In the genomic region with DNA sequence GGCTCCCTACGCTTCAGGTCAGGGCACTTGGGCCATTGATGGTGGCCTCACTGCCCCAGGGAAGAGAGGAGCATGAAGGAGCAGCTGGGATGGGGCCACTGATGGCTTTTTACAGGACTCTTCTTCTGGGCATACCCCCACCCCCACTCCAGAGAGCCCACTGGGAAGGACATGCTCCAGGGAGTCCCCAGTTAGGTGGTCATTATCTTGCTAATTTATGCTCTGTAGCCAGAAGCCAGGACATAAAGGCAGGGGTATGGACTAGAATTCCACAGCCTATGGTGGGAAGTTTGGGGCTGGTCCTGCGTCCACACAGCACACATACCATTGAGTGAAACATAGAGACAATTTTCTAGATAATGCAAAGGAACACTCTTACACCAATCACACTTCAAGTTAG, we compare ENCODE assay signal across 30 cellular contexts. TPM values are rescaled to one million over a fixed set of nuclear protein-coding genes. Genes with fewer than 3 reads are reported as not detected.
"Had no signal": no experiment of that assay in that cellular context is flagged by ENCODE, and none has a peak within 500 bp of the region (broad histone marks: within the 10 kb centered on the region; RNA-seq: fewer than 3 reads in every experiment).

No MANE protein-coding gene starts in this region.

- H3K4me1 Mint-ChIP-seq: activated CD4-positive, alpha-beta memory T cell treated with anti-CD3 and anti-CD28 coated beads, Interleukin-2, amount 10 ng/mL, durations not matched to agents 7 days and 5 days; activated CD4-positive, alpha-beta T cell treated with anti-CD3 and anti-CD28 coated beads, Interleukin-2, amount 10 ng/mL, durations not matched to agents 7 days and 5 days; activated naive CD4-positive, alpha-beta T cell treated with anti-CD3 and anti-CD28 coated beads, Interleukin-2, amount 10 ng/mL, durations not matched to agents 7 days and 5 days had no signal

- DNase-seq: activated CD4-positive, alpha-beta memory T cell treated with anti-CD3 and anti-CD28 coated beads, Interleukin-2, amount 10 ng/mL, durations not matched to agents 7 days and 5 days; activated CD4-positive, alpha-beta T cell treated with anti-CD3 and anti-CD28 coated beads for 1 hour; activated CD4-positive, alpha-beta T cell treated with anti-CD3 and anti-CD28 coated beads for 4 hours; activated CD4-positive, alpha-beta T cell treated with anti-CD3 and anti-CD28 coated beads, Interleukin-2, amount 10 ng/mL, durations not matched to agents 7 days and 5 days; activated CD4-positive, alpha-beta T cell treated with anti-CD3 and anti-CD28 coated beads, Interleukin-2, amount 50 U/mL, for 4 hours; activated CD8-positive, alpha-beta memory T cell treated with anti-CD3 and anti-CD28 coated beads, Interleukin-2, amount 50 U/mL, for 48 hours; activated gamma-delta T cell; activated naive CD4-positive, alpha-beta T cell; activated naive CD4-positive, alpha-beta T cell treated with anti-CD3 and anti-CD28 coated beads, Interleukin-2, amount 10 ng/mL, durations not matched to agents 7 days and 5 days; activated T-cell treated with anti-CD3 and anti-CD28 coated beads for 4 hours; activated T-cell treated with anti-CD3 and anti-CD28 coated beads, Interleukin-2, amount 50 U/mL, for 24 hours; activated T-cell treated with anti-CD3 and anti-CD28 coated beads, Interleukin-2, amount 50 U/mL, for 72 hours; amniotic stem cell; anterior cingulate cortex; brain microvascular endothelial cell; cortex of kidney; dermis blood vessel endothelial cell; effector CD8-positive, alpha-beta T cell; esophagus squamous epithelium; foreskin melanocyte; T-helper 2 cell had no signal

- H3K9me3 ChIP-seq: esophagus squamous epithelium, gastroesophageal sphincter had no signal

- H3K4me1 ChIP-seq: esophagus squamous epithelium had no signal

- H3K27ac ChIP-seq: brain microvascular endothelial cell, epithelial cell of prostate, esophagus squamous epithelium, gastroesophageal sphincter had no signal

- H3K4me3 Mint-ChIP-seq: activated CD4-positive, alpha-beta memory T cell treated with anti-CD3 and anti-CD28 coated beads, Interleukin-2, amount 10 ng/mL, durations not matched to agents 7 days and 5 days; activated CD4-positive, alpha-beta T cell treated with anti-CD3 and anti-CD28 coated beads, Interleukin-2, amount 10 ng/mL, durations not matched to agents 7 days and 5 days; activated naive CD4-positive, alpha-beta T cell treated with anti-CD3 and anti-CD28 coated beads, Interleukin-2, amount 10 ng/mL, durations not matched to agents 7 days and 5 days; activated T-cell treated with anti-CD3 and anti-CD28 coated beads, Interleukin-2, amount 50 U/mL, for 24 hours; activated T-cell treated with anti-CD3 and anti-CD28 coated beads, Interleukin-2, amount 50 U/mL, for 72 hours had no signal

- H3K9me3 Mint-ChIP-seq: activated CD4-positive, alpha-beta memory T cell treated with anti-CD3 and anti-CD28 coated beads, Interleukin-2, amount 10 ng/mL, durations not matched to agents 7 days and 5 days; activated CD4-positive, alpha-beta T cell treated with anti-CD3 and anti-CD28 coated beads, Interleukin-2, amount 10 ng/mL, durations not matched to agents 7 days and 5 days; activated naive CD4-positive, alpha-beta T cell treated with anti-CD3 and anti-CD28 coated beads, Interleukin-2, amount 10 ng/mL, durations not matched to agents 7 days and 5 days; activated naive CD4-positive, alpha-beta T cell treated with anti-CD3 and anti-CD28 coated beads, Interleukin-2, amount 50 U/mL, for 72 hours; activated T-cell treated with anti-CD3 and anti-CD28 coated beads, Interleukin-2, amount 50 U/mL, for 24 hours; activated T-cell treated with anti-CD3 and anti-CD28 coated beads, Interleukin-2, amount 50 U/mL, for 72 hours had no signal

- H3K36me3 ChIP-seq: brain microvascular endothelial cell, esophagus squamous epithelium, gastroesophageal sphincter had no signal

- H3K4me3 ChIP-seq: esophagus squamous epithelium, gastroesophageal sphincter had no signal

- H3K27ac Mint-ChIP-seq: activated CD4-positive, alpha-beta memory T cell treated with anti-CD3 and anti-CD28 coated beads, Interleukin-2, amount 10 ng/mL, durations not matched to agents 7 days and 5 days; activated CD4-positive, alpha-beta T cell treated with anti-CD3 and anti-CD28 coated beads, Interleukin-2, amount 10 ng/mL, durations not matched to agents 7 days and 5 days; activated naive CD4-positive, alpha-beta T cell treated with anti-CD3 and anti-CD28 coated beads, Interleukin-2, amount 10 ng/mL, durations not matched to agents 7 days and 5 days; activated naive CD4-positive, alpha-beta T cell treated with anti-CD3 and anti-CD28 coated beads, Interleukin-2, amount 50 U/mL, for 72 hours; activated T-cell treated with anti-CD3 and anti-CD28 coated beads, Interleukin-2, amount 50 U/mL, for 24 hours; activated T-cell treated with anti-CD3 and anti-CD28 coated beads, Interleukin-2, amount 50 U/mL, for 72 hours had no signal

- H3K36me3 Mint-ChIP-seq: activated naive CD4-positive, alpha-beta T cell treated with anti-CD3 and anti-CD28 coated beads, Interleukin-2, amount 10 ng/mL, durations not matched to agents 7 days and 5 days had no signal

RNA-seq across cellular contexts. Expression of gene GRIK3, which starts 8.8 kb away (rescaled TPM):
- total RNA-seq: activated CD4-positive, alpha-beta memory T cell treated with anti-CD3 and anti-CD28 coated beads, Interleukin-2, amount 10 ng/mL, durations not matched to agents 7 days and 5 days; activated CD4-positive, alpha-beta T cell treated with anti-CD3 and anti-CD28 coated beads, Interleukin-2, amount 10 ng/mL, durations not matched to agents 7 days and 5 days; activated naive CD4-positive, alpha-beta T cell treated with anti-CD3 and anti-CD28 coated beads, Interleukin-2, amount 50 U/mL, for 72 hours; activated T-cell treated with anti-CD3 and anti-CD28 coated beads, Interleukin-2, amount 50 U/mL, for 72 hours; chondrocyte; dermis blood vessel endothelial cell; endothelial cell of umbilical vein; fibroblast of lung; fibroblast of villous mesenchyme; glomerular endothelial cell; T-helper 1 cell treated with Interleukin-12 subunit alpha and Interleukin-12 subunit beta and Interleukin-4 antibody, amounts not matched to agents 30 ng/mL and 1 ng/mL, for 36 hours had no signal
